Comparison of ENCODE assay signal across 1 cellular context in the genomic region with DNA sequence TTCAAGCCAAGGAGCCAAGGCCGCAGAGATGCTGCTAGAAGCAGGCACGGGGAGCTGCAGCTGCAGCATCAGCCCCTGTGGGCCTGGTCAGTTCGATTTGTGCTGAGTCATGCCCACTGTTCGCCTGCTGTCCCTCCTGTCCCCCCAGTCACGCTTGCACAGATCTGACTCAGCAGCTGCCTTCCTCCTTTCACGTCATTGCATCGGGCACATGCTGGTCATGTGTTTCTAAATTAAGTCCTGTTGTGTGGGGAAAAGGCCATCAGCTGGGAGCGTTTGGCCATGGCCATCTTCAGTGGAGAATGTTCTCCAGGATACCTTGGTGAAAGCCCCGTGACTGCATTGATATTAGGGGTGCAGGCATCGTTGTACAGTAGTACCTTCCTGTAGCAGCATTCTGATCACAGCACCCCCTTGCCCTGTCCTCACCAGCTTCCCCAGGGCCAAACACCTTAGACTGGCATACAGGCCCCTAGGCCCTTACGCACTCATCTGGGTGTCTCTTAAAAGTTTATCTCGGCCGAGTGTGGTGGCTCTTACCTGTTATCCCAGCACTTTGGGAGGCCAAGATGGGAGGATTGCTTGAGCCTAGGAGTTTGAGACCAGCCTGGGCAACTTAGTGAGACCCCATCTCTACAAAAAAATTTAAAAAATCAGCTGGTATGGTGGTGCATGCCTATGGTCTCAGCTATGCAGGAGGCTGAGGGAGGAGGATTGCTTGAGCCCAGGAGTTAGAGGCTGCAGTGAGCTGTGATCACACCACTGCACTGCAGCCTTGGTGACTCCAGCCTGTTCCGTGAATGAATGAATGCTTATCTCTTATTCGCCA.
TF ChIP-seq lines count a peak whose summit lies in the region.

No MANE protein-coding gene starts in this region.

TF ChIP-seq in K562, 482 proteins besides CTCF, POLR2A, EP300 and RAD21 (continued from another document and continues in another):
- TF ChIP-seq PML (IDR thresholded peaks at IDR 0.05; ENCODE audit: low read length) (no peak), HIVEP1 (CRISPR knock-in tag; IDR thresholded peaks at IDR 0.05) (no peak), ZNF75A (CRISPR knock-in tag; IDR thresholded peaks at IDR 0.05) (peak; percentile 42; the same call in 1 of the 2 replicates), TOE1 (IDR thresholded peaks at IDR 0.05; ENCODE audit: borderline replicate concordance) (peak; percentile 90), TOE1 (CRISPR knock-in tag; IDR thresholded peaks at IDR 0.05; ENCODE audit: borderline replicate concordance, low read depth) (no peak), ZNF140 (CRISPR knock-in tag; IDR thresholded peaks at IDR 0.05) (no peak), TSC22D4 (tag; IDR thresholded peaks at IDR 0.05) (no peak), SIN3B (IDR thresholded peaks at IDR 0.05; ENCODE audit: low read depth) (no peak), FIP1L1 (IDR thresholded peaks at IDR 0.05; ENCODE audit: low read depth, low read length, poor library complexity, severe bottlenecking) (no peak), ZMIZ1 (IDR thresholded peaks at IDR 0.05; ENCODE audit: low read depth in 2 of 2, low read length in 2 of 2) (0 out of 4 replicates have a peak, but pooled peaks of 1 of the 2 experiments have one; percentile 13), DEAF1 (CRISPR knock-in tag; IDR thresholded peaks at IDR 0.05) (no peak), KDM2B (CRISPR knock-in tag; IDR thresholded peaks at IDR 0.05) (no peak), SRSF9 (IDR thresholded peaks at IDR 0.05; ENCODE audit: borderline replicate concordance, low read depth, low read length) (no peak), CBFA2T2 (conservative IDR thresholded peaks at IDR 0.05) (peak; percentile 61), U2AF2 (optimal IDR thresholded peaks at IDR 0.05; ENCODE audit: low read depth, low read length) (no peak), HEY1 (CRISPR knock-in tag; IDR thresholded peaks at IDR 0.05; ENCODE audit: borderline replicate concordance) (no peak), DDX20 (tag; IDR thresholded peaks at IDR 0.05; ENCODE audit: low read depth) (no peak), GMEB1 (CRISPR knock-in tag; IDR thresholded peaks at IDR 0.05) (peak; percentile 53; the same call in 1 of the 2 replicates)
- TF ChIP-seq, protein P1, sequence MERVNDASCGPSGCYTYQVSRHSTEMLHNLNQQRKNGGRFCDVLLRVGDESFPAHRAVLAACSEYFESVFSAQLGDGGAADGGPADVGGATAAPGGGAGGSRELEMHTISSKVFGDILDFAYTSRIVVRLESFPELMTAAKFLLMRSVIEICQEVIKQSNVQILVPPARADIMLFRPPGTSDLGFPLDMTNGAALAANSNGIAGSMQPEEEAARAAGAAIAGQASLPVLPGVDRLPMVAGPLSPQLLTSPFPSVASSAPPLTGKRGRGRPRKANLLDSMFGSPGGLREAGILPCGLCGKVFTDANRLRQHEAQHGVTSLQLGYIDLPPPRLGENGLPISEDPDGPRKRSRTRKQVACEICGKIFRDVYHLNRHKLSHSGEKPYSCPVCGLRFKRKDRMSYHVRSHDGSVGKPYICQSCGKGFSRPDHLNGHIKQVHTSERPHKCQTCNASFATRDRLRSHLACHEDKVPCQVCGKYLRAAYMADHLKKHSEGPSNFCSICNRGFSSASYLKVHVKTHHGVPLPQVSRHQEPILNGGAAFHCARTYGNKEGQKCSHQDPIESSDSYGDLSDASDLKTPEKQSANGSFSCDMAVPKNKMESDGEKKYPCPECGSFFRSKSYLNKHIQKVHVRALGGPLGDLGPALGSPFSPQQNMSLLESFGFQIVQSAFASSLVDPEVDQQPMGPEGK (CRISPR knock-in tag; IDR thresholded peaks at IDR 0.05; ENCODE audit: borderline replicate concordance) = no peak
- TF ChIP-seq, protein P2, sequence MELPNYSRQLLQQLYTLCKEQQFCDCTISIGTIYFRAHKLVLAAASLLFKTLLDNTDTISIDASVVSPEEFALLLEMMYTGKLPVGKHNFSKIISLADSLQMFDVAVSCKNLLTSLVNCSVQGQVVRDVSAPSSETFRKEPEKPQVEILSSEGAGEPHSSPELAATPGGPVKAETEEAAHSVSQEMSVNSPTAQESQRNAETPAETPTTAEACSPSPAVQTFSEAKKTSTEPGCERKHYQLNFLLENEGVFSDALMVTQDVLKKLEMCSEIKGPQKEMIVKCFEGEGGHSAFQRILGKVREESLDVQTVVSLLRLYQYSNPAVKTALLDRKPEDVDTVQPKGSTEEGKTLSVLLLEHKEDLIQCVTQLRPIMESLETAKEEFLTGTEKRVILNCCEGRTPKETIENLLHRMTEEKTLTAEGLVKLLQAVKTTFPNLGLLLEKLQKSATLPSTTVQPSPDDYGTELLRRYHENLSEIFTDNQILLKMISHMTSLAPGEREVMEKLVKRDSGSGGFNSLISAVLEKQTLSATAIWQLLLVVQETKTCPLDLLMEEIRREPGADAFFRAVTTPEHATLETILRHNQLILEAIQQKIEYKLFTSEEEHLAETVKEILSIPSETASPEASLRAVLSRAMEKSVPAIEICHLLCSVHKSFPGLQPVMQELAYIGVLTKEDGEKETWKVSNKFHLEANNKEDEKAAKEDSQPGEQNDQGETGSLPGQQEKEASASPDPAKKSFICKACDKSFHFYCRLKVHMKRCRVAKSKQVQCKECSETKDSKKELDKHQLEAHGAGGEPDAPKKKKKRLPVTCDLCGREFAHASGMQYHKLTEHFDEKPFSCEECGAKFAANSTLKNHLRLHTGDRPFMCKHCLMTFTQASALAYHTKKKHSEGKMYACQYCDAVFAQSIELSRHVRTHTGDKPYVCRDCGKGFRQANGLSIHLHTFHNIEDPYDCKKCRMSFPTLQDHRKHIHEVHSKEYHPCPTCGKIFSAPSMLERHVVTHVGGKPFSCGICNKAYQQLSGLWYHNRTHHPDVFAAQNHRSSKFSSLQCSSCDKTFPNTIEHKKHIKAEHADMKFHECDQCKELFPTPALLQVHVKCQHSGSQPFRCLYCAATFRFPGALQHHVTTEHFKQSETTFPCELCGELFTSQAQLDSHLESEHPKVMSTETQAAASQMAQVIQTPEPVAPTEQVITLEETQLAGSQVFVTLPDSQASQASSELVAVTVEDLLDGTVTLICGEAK (IDR thresholded peaks at IDR 0.05) = no peak
- TF ChIP-seq, protein P2 (CRISPR knock-in tag; IDR thresholded peaks at IDR 0.05) = no peak
- TF ChIP-seq, protein P3, sequence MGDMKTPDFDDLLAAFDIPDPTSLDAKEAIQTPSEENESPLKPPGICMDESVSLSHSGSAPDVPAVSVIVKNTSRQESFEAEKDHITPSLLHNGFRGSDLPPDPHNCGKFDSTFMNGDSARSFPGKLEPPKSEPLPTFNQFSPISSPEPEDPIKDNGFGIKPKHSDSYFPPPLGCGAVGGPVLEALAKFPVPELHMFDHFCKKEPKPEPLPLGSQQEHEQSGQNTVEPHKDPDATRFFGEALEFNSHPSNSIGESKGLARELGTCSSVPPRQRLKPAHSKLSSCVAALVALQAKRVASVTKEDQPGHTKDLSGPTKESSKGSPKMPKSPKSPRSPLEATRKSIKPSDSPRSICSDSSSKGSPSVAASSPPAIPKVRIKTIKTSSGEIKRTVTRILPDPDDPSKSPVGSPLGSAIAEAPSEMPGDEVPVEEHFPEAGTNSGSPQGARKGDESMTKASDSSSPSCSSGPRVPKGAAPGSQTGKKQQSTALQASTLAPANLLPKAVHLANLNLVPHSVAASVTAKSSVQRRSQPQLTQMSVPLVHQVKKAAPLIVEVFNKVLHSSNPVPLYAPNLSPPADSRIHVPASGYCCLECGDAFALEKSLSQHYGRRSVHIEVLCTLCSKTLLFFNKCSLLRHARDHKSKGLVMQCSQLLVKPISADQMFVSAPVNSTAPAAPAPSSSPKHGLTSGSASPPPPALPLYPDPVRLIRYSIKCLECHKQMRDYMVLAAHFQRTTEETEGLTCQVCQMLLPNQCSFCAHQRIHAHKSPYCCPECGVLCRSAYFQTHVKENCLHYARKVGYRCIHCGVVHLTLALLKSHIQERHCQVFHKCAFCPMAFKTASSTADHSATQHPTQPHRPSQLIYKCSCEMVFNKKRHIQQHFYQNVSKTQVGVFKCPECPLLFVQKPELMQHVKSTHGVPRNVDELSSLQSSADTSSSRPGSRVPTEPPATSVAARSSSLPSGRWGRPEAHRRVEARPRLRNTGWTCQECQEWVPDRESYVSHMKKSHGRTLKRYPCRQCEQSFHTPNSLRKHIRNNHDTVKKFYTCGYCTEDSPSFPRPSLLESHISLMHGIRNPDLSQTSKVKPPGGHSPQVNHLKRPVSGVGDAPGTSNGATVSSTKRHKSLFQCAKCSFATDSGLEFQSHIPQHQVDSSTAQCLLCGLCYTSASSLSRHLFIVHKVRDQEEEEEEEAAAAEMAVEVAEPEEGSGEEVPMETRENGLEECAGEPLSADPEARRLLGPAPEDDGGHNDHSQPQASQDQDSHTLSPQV (IDR thresholded peaks at IDR 0.05) = peak; percentile 99
- TF ChIP-seq, protein P4, sequence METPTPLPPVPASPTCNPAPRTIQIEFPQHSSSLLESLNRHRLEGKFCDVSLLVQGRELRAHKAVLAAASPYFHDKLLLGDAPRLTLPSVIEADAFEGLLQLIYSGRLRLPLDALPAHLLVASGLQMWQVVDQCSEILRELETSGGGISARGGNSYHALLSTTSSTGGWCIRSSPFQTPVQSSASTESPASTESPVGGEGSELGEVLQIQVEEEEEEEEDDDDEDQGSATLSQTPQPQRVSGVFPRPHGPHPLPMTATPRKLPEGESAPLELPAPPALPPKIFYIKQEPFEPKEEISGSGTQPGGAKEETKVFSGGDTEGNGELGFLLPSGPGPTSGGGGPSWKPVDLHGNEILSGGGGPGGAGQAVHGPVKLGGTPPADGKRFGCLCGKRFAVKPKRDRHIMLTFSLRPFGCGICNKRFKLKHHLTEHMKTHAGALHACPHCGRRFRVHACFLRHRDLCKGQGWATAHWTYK (CRISPR knock-in tag; IDR thresholded peaks at IDR 0.05) = peak; percentile 88
